Comparison of ENCODE assay signal across 1 cellular context in genomic region chr17:57478433-57478832, GRCh38.
TF ChIP-seq lines count a peak whose summit lies in the region.

No MANE protein-coding gene starts in this region.

TF ChIP-seq in neural cell, 6 proteins besides CTCF, POLR2A, EP300 and RAD21 (continued from another document):
- TF ChIP-seq, protein P1, sequence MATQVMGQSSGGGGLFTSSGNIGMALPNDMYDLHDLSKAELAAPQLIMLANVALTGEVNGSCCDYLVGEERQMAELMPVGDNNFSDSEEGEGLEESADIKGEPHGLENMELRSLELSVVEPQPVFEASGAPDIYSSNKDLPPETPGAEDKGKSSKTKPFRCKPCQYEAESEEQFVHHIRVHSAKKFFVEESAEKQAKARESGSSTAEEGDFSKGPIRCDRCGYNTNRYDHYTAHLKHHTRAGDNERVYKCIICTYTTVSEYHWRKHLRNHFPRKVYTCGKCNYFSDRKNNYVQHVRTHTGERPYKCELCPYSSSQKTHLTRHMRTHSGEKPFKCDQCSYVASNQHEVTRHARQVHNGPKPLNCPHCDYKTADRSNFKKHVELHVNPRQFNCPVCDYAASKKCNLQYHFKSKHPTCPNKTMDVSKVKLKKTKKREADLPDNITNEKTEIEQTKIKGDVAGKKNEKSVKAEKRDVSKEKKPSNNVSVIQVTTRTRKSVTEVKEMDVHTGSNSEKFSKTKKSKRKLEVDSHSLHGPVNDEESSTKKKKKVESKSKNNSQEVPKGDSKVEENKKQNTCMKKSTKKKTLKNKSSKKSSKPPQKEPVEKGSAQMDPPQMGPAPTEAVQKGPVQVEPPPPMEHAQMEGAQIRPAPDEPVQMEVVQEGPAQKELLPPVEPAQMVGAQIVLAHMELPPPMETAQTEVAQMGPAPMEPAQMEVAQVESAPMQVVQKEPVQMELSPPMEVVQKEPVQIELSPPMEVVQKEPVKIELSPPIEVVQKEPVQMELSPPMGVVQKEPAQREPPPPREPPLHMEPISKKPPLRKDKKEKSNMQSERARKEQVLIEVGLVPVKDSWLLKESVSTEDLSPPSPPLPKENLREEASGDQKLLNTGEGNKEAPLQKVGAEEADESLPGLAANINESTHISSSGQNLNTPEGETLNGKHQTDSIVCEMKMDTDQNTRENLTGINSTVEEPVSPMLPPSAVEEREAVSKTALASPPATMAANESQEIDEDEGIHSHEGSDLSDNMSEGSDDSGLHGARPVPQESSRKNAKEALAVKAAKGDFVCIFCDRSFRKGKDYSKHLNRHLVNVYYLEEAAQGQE (IDR thresholded peaks at IDR 0.05; ENCODE audit: borderline replicate concordance) = no peak
- TF ChIP-seq EZH2 (IDR thresholded peaks at IDR 0.05; ENCODE audit: borderline replicate concordance, insufficient read depth, low read length, poor library complexity, severe bottlenecking) = no peak
- TF ChIP-seq MXI1 (conservative IDR thresholded peaks at IDR 0.05; ENCODE audit: poor library complexity, severe bottlenecking) = no peak
- no peak for TF ChIP-seq SMC3 (conservative IDR thresholded peaks at IDR 0.05; ENCODE audit: poor library complexity)
